Comparison of ENCODE assay signal across 2 cellular contexts in genomic region chr16:16027728-16028310, GRCh38.
TF ChIP-seq lines count a peak whose summit lies in the region.

No MANE protein-coding gene starts in this region.

TF ChIP-seq in IMR-90, 13 proteins besides CTCF, POLR2A, EP300 and RAD21:
- no peak for TF ChIP-seq RFX5 (IDR thresholded peaks at IDR 0.05; ENCODE audit: low read depth, low read length)
- TF ChIP-seq CEBPB (IDR thresholded peaks at IDR 0.05; ENCODE audit: low read depth, low read length) = no peak
- TF ChIP-seq NFE2L2 (IDR thresholded peaks at IDR 0.05; ENCODE audit: low read depth, low read length) = no peak
- TF ChIP-seq MXI1 (IDR thresholded peaks at IDR 0.05; ENCODE audit: borderline replicate concordance, low read depth, low read length) = no peak
- no peak for TF ChIP-seq MAZ (IDR thresholded peaks at IDR 0.05; ENCODE audit: borderline replicate concordance, low read depth, low read length)
- no peak for TF ChIP-seq FOS (IDR thresholded peaks at IDR 0.05; ENCODE audit: low read depth, low read length)
- no peak for TF ChIP-seq BHLHE40 (IDR thresholded peaks at IDR 0.05; ENCODE audit: low read depth, low read length)
- TF ChIP-seq MAFK (IDR thresholded peaks at IDR 0.05; ENCODE audit: low read depth, low read length) = no peak
- no peak for TF ChIP-seq CHD1 (IDR thresholded peaks at IDR 0.05; ENCODE audit: low read depth, low read length)
- no peak for TF ChIP-seq RCOR1 (IDR thresholded peaks at IDR 0.05; ENCODE audit: insufficient replicate concordance, low read length)
- TF ChIP-seq ELK1 (IDR thresholded peaks at IDR 0.05; ENCODE audit: borderline replicate concordance, low read depth, low read length) = no peak
- TF ChIP-seq USF2 (IDR thresholded peaks at IDR 0.05; ENCODE audit: low read depth, low read length) = no peak

TF ChIP-seq in WTC11, 78 proteins besides CTCF, POLR2A, EP300 and RAD21:
- no peak for TF ChIP-seq PRDM15 (CRISPR knock-in tag; IDR thresholded peaks at IDR 0.05)
- TF ChIP-seq ELF4 (CRISPR knock-in tag; IDR thresholded peaks at IDR 0.05; ENCODE audit: low read depth) = no peak
- no peak for TF ChIP-seq ZBTB43 (CRISPR knock-in tag; IDR thresholded peaks at IDR 0.05)
- TF ChIP-seq KAT7 (CRISPR knock-in tag; IDR thresholded peaks at IDR 0.05; ENCODE audit: borderline replicate concordance) = no peak
- TF ChIP-seq ZBTB21 (CRISPR knock-in tag; IDR thresholded peaks at IDR 0.05; ENCODE audit: borderline replicate concordance) = no peak
- TF ChIP-seq AFF4 (CRISPR knock-in tag; IDR thresholded peaks at IDR 0.05; ENCODE audit: borderline replicate concordance) = no peak
- no peak for TF ChIP-seq ZNF281 (CRISPR knock-in tag; IDR thresholded peaks at IDR 0.05)
- TF ChIP-seq NR3C1 (CRISPR knock-in tag; conservative IDR thresholded peaks at IDR 0.05; ENCODE audit: low read depth) = no peak
- TF ChIP-seq JUN (CRISPR knock-in tag; IDR thresholded peaks at IDR 0.05) = no peak
- TF ChIP-seq ZNF671 (CRISPR knock-in tag; IDR thresholded peaks at IDR 0.05) = no peak
- no peak for TF ChIP-seq ZNF138 (CRISPR knock-in tag; conservative IDR thresholded peaks at IDR 0.05)
- no peak for TF ChIP-seq GRHL2 (CRISPR knock-in tag; IDR thresholded peaks at IDR 0.05; ENCODE audit: insufficient replicate concordance, severe bottlenecking)
- no peak for TF ChIP-seq MYBL2 (CRISPR knock-in tag; IDR thresholded peaks at IDR 0.05)
- no peak for TF ChIP-seq NFE2L1 (CRISPR knock-in tag; IDR thresholded peaks at IDR 0.05)
TF ChIP-seq in WTC11: peak in this region for 0.
